1 cellular context compared by ENCODE assay signal in genomic region chr7:135562720-135563119, GRCh38.
A peak's percentile ranks its signal among the peaks of the same experiment; 100 is the strongest.
TF ChIP-seq lines count a peak whose summit lies in the region.

No MANE protein-coding gene starts in this region.

TF ChIP-seq in GM23338, 12 proteins besides CTCF, POLR2A, EP300 and RAD21 (continued from another document):
- 0 out of 2 replicates have a peak, but pooled peaks have one; percentile 36 for TF ChIP-seq ZNF462 (CRISPR knock-in tag; IDR thresholded peaks at IDR 0.05)
